ENCODE assay signal across 5 cellular contexts in genomic region chr3:7589526-7589925, GRCh38.
"Had no signal": no experiment of that assay in that cellular context is flagged by ENCODE, and none has a peak within 500 bp of the region (broad histone marks: within the 10 kb centered on the region; RNA-seq: fewer than 3 reads in every experiment).

No MANE protein-coding gene starts in this region.

- H3K4me3 ChIP-seq: K562 had no signal

- DNase-seq: IMR-90, KBM-7, KG1 had no signal

- H3K27ac ChIP-seq: HL-60 had no signal
